Comparison of ENCODE assay signal across 8 cellular contexts in genomic region chr16:379961-380836, GRCh38. TPM values are rescaled to one million over a fixed set of nuclear protein-coding genes. Genes with fewer than 3 reads are reported as not detected.
DNase-seq lines count a peak whose midpoint lies in the region; ATAC-seq and TF ChIP-seq lines count a peak whose summit lies in the region.

No MANE protein-coding gene starts in this region.

- H3K36me3 Mint-ChIP-seq in T-helper 17 cell (ENCODE audit: low read depth) = peaks cover 4% of the 10 kb centered on the region

- no peaks in the 10 kb centered on the region for H3F3A ChIP-seq in GM23248 (ENCODE audit: insufficient read depth)

- no peaks in the 10 kb centered on the region for H4K20me1 ChIP-seq in GM23248 (ENCODE audit: insufficient read depth)

- H3K79me2 ChIP-seq in GM23248 (ENCODE audit: insufficient read depth) = peaks cover 30% of the 10 kb centered on the region

- H3K4me3 ChIP-seq in GM23248 (peak overlapping the region; percentile 76), fibroblast of pulmonary artery (replicated peaks; ENCODE audit: low read depth, low read length) (peak overlapping the region; percentile 76), retinal pigment epithelial cell (ENCODE audit: low read length) (peak overlapping the region; percentile 72)

- H3K9me3 ChIP-seq in GM23248 (ENCODE audit: low read depth) (no peaks in the 10 kb centered on the region), T-helper 17 cell (ENCODE audit: control insufficient read depth, low read length, poor library complexity, severe bottlenecking) (no peaks in the 10 kb centered on the region)

- peak overlapping the region; percentile 78 for H3K9ac ChIP-seq in GM23248

- H3K27ac ChIP-seq in GM23248 = no peak overlapping the region

- no peak overlapping the region for H2AFZ ChIP-seq in GM23248

- H3K9me2 ChIP-seq in GM23248 (ENCODE audit: insufficient read depth) = no peaks in the 10 kb centered on the region

- DNase-seq in GM23248 (no peak), T-helper 17 cell (no peak), fibroblast of pulmonary artery (ENCODE audit: low read depth) (no peak), retinal pigment epithelial cell (ENCODE audit: low read depth) (no peak)

- peak overlapping the region; percentile 92 for H3K4me3 Mint-ChIP-seq in T-helper 17 cell

- WGBS in GM23248 (ENCODE audit: low coverage in 1 of 2, low lambda C conversion rate in 2 of 2, missing lambda C conversion rate in 2 of 2), 2 experiments = 86 to 93% methylated on average over 26 to 29 of the region's 29 CpGs

- peak overlapping the region; percentile 78 for H3K4me2 ChIP-seq in GM23248 (ENCODE audit: unreplicated experiment)

- in situ Hi-C loops in GM23248 (cut with MboI) = no loop called here

- H3K27ac Mint-ChIP-seq in T-helper 17 cell = peak overlapping the region; percentile 92

- ATAC-seq in T-helper 17 cell (peak; percentile 48), GM21515 (IDR thresholded peaks at IDR 0.05; ENCODE audit: unreplicated experiment) (no peak), GM21367 (IDR thresholded peaks at IDR 0.05; ENCODE audit: unreplicated experiment) (no peak), GM18870 (IDR thresholded peaks at IDR 0.05; ENCODE audit: unreplicated experiment) (no peak), HG03378 (IDR thresholded peaks at IDR 0.05; ENCODE audit: unreplicated experiment) (no peak)

- H3K36me3 ChIP-seq in GM23248 (ENCODE audit: low read depth) = no peaks in the 10 kb centered on the region

- H3K4me1 Mint-ChIP-seq in T-helper 17 cell = peaks cover 12% of the 10 kb centered on the region

- no peaks in the 10 kb centered on the region for H3K4me1 ChIP-seq in GM23248 (ENCODE audit: insufficient read depth)

- no peaks in the 10 kb centered on the region for H3K27me3 Mint-ChIP-seq in T-helper 17 cell

- no peaks in the 10 kb centered on the region for H3K27me3 ChIP-seq in GM23248 (replicated peaks; ENCODE audit: insufficient read depth)

- TF ChIP-seq CTCF in fibroblast of pulmonary artery (IDR thresholded peaks at IDR 0.05; ENCODE audit: low read length, missing control alignments) = no peak
- no peak for TF ChIP-seq CTCF in retinal pigment epithelial cell (conservative IDR thresholded peaks at IDR 0.05; ENCODE audit: low read depth, low read length)

RNA-seq across cellular contexts. Expression of gene PGAP6, which starts 1.6 kb away (rescaled TPM):
- total RNA-seq in GM23248 (2014; rRNA removed; shearing (Covaris generic)) = 78.4 and 98.6 TPM in 2 replicates
- polyA plus RNA-seq in GM23248 (2016; fragmentation: Nextera tagmentation; extraction: Ambion mirVana) = 16.4 and 20.6 TPM in 2 replicates
- total RNA-seq in T-helper 17 cell = 100 to 1,000 TPM in 1 of 2 donors, 10 to 100 TPM in 1; 39.7 to 106 TPM

RNA-seq across cellular contexts. Expression of gene MRPL28, which starts 9.9 kb away (rescaled TPM):
- 94.1 and 103 TPM in 2 replicates for total RNA-seq in GM23248 (2014; rRNA removed; shearing (Covaris generic))
- polyA plus RNA-seq in GM23248 (2016; fragmentation: Nextera tagmentation; extraction: Ambion mirVana) = 108 and 110 TPM in 2 replicates
- 10 to 100 TPM; 25.2 to 25.9 TPM for total RNA-seq in T-helper 17 cell

RNA-seq across cellular contexts. Expression of gene NME4, which starts 16.8 kb away (rescaled TPM):
- 128 and 175 TPM in 2 replicates for total RNA-seq in GM23248 (2014; rRNA removed; shearing (Covaris generic))
- polyA plus RNA-seq in GM23248 (2016; fragmentation: Nextera tagmentation; extraction: Ambion mirVana) = 283 and 293 TPM in 2 replicates
- total RNA-seq in T-helper 17 cell = 10 to 100 TPM; 31.9 to 39.8 TPM

RNA-seq across cellular contexts. Expression of gene DECR2, which starts 21.5 kb away (rescaled TPM):
- total RNA-seq in GM23248 (2014; rRNA removed; shearing (Covaris generic)) = 7.8 and 8.9 TPM in 2 replicates
- polyA plus RNA-seq in GM23248 (2016; fragmentation: Nextera tagmentation; extraction: Ambion mirVana) = 25.2 and 26.1 TPM in 2 replicates
- 1 to 10 TPM; 7.5 to 9.0 TPM for total RNA-seq in T-helper 17 cell

RNA-seq across cellular contexts. Expression of gene AXIN1, which starts 27.7 kb away (rescaled TPM):
- total RNA-seq in GM23248 (2014; rRNA removed; shearing (Covaris generic)) = 25.5 and 27.1 TPM in 2 replicates
- polyA plus RNA-seq in GM23248 (2016; fragmentation: Nextera tagmentation; extraction: Ambion mirVana) = 3.0 and 3.3 TPM in 2 replicates
- total RNA-seq in T-helper 17 cell = 10 to 100 TPM; 38.9 to 42.5 TPM
